Comparison of ENCODE assay signal across 8 cellular contexts in genomic region chr20:1225729-1226313, GRCh38. TPM values are rescaled to one million over a fixed set of nuclear protein-coding genes. Genes with fewer than 3 reads are reported as not detected.
DNase-seq lines count a peak whose midpoint lies in the region; ATAC-seq and TF ChIP-seq lines count a peak whose summit lies in the region.

RAD21L1 (plus strand) TSS chr20:1226044; CDS start chr20:1228454, 2,410 bp downstream.

- intact Hi-C loops in activated CD4-positive, alpha-beta T cell treated with anti-CD3 and anti-CD28 coated beads for 36 hours (cut with DNase I, micrococcal nuclease) = loop anchor here (1.0 to 5.0 kb wide), 13 partner anchors 11 to 876 kb away; partner anchors contain the start of genes FKBP1A (in 2 of the 2), CSNK2A1 (in 1 of the 2), FAM110A (in 1 of the 2) and NSFL1C (in 1 of the 2)

- no peaks in the 10 kb centered on the region for H3K9me3 ChIP-seq in MM.1S (replicated peaks; ENCODE audit: insufficient read depth, low read length)

- ATAC-seq in activated CD4-positive, alpha-beta T cell treated with anti-CD3 and anti-CD28 coated beads for 36 hours = peak; percentile 85
- no peak for ATAC-seq in GM18870 (IDR thresholded peaks at IDR 0.05; ENCODE audit: unreplicated experiment)

- H3K79me2 ChIP-seq in MM.1S (ENCODE audit: low read length) = no peaks in the 10 kb centered on the region

- no peaks in the 10 kb centered on the region for H4K20me1 ChIP-seq in MM.1S (ENCODE audit: insufficient read depth, low read length)

- H3K36me3 ChIP-seq in MM.1S (replicated peaks; ENCODE audit: insufficient read depth, low read length) = no peaks in the 10 kb centered on the region

- H3K4me1 Mint-ChIP-seq in activated CD4-positive, alpha-beta T cell treated with anti-CD3 and anti-CD28 coated beads for 36 hours = peaks cover 11% of the 10 kb centered on the region

- H3K4me3 ChIP-seq in MM.1S (ENCODE audit: low read length) = peak within 1 kb of the TSS; percentile 94

- no peak within 1 kb of the TSS for H3K27ac ChIP-seq in MM.1S (ENCODE audit: low read length)

- peak within 1 kb of the TSS; percentile 79 for H3K27ac Mint-ChIP-seq in activated CD4-positive, alpha-beta T cell treated with anti-CD3 and anti-CD28 coated beads for 36 hours

- POLR2A ChIA-PET in activated CD4-positive, alpha-beta T cell treated with anti-CD3 and anti-CD28 coated beads for 36 hours (lab: Charles Lee) = no interaction called here

- peaks cover 9% of the 10 kb centered on the region for H3K27me3 Mint-ChIP-seq in activated CD4-positive, alpha-beta T cell treated with anti-CD3 and anti-CD28 coated beads for 36 hours

- CTCF ChIA-PET in activated CD4-positive, alpha-beta T cell treated with anti-CD3 and anti-CD28 coated beads for 36 hours (lab: Charles Lee) = interaction anchor here (0.6 to 0.7 kb wide), 2 partner anchors 37 to 110 kb away, joined by 3 read pairs; no protein-coding TSS in a partner anchor

- H3K9me3 Mint-ChIP-seq in activated CD4-positive, alpha-beta T cell treated with anti-CD3 and anti-CD28 coated beads for 36 hours (ENCODE audit: low read depth) = peaks cover 5% of the 10 kb centered on the region

- H2AFZ ChIP-seq in MM.1S (ENCODE audit: low read length) = peak within 1 kb of the TSS; percentile 96

- H3K9ac ChIP-seq in MM.1S (ENCODE audit: low read length) = peak within 1 kb of the TSS; percentile 78

- no peaks in the 10 kb centered on the region for H3K9me2 ChIP-seq in MM.1S (replicated peaks; ENCODE audit: insufficient read depth, low read length)

- peaks cover 2% of the 10 kb centered on the region for H3K36me3 Mint-ChIP-seq in activated CD4-positive, alpha-beta T cell treated with anti-CD3 and anti-CD28 coated beads for 36 hours (ENCODE audit: low read depth)

- 0 out of 2 replicates have a peak, but pooled peaks cover 3% of the 10 kb centered on the region for H3K27me3 ChIP-seq in MM.1S (replicated peaks; ENCODE audit: insufficient read depth, low read length)

- DNase-seq in GM10266 (ENCODE audit: extremely low spot score) (peak; percentile 96), MM.1S (peak; percentile 72), cerebellum (ENCODE audit: low spot score) (peak; percentile 87), kidney glomerular epithelial cell (lab: John Stamatoyannopoulos, UW) (peak; percentile 36), KG1 (lab: John Stamatoyannopoulos, UW) (no peak)
- DNase-seq in activated CD4-positive, alpha-beta T cell treated with anti-CD3 and anti-CD28 coated beads for 36 hours = peak; percentile 94
- DNase-seq in stimulated activated CD4-positive, alpha-beta T cell treated with anti-CD3 and anti-CD28 coated beads, Interleukin-12 subunit alpha, Interleukin-12 subunit beta, amount 100 ng/mL, for 48 hours (ENCODE audit: low read depth in 2 of 3, low spot score in 1 of 3) = peak; percentile 74 to 81 (median 77)

- TF ChIP-seq CTCF in GM10266 (IDR thresholded peaks at IDR 0.05; ENCODE audit: control insufficient read depth, insufficient read depth, low read depth, missing control alignments) (no peak), MM.1S (IDR thresholded peaks at IDR 0.05; ENCODE audit: low read length) (no peak)

- peak within 1 kb of the TSS; percentile 75 for H3K4me3 Mint-ChIP-seq in activated CD4-positive, alpha-beta T cell treated with anti-CD3 and anti-CD28 coated beads for 36 hours

- peak within 1 kb of the TSS; percentile 99 for H3K4me2 ChIP-seq in MM.1S (ENCODE audit: low read depth, low read length)

- H3F3A ChIP-seq in MM.1S (ENCODE audit: insufficient read depth, low read length) = peaks cover 8% of the 10 kb centered on the region

- H3K4me1 ChIP-seq in MM.1S (ENCODE audit: low read length) = no peaks in the 10 kb centered on the region

RNA-seq across cellular contexts. Expression of gene RAD21L1, which starts in this region (rescaled TPM):
- under 1 TPM in 1 of 2 experiments, not detected in 1; 0.32 TPM for total RNA-seq in activated CD4-positive, alpha-beta T cell treated with anti-CD3 and anti-CD28 coated beads for 36 hours
- not detected for total RNA-seq in cerebellum

Comparison
In these comparisons a context has a peak if more than half of its experiments do, and no peak if none do; other contexts are left out.
1. Peak in DNase-seq and ATAC-seq in activated CD4-positive, alpha-beta T cell treated with anti-CD3 and anti-CD28 coated beads for 36 hours; RNA of the gene not detected or under 1 TPM.
2. Peak in DNase-seq in cerebellum; RNA of the gene not detected or under 1 TPM.